Comparison of ENCODE assay signal across 7 cellular contexts in the genomic region with DNA sequence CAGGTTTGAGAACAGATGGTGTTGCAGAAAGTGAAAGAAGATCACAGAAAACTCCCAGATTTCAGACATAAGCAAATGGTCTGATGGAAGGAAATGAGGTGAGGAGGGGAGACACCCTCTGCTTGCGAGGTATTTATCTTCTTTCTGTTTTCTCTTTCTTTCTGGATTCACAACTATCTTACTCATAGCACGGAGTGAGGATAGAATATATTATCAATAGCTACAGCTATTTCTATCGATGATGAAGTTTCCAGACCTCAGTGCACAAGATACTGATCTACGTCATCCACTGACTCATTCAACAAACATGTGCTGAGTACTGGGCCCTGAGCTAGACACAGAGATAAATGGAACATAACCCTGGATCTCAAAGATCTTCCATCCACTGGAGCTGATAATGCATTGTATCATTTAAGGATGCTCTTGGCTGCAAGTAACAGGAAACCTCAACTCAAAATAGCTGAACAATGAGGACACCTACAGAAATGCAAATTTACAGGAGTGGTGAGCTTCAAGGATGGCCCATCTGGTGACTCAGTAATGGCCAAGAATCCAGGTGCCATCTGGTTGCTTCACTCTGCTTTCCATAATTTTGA. TPM values are rescaled to one million over a fixed set of nuclear protein-coding genes. Genes with fewer than 3 reads are reported as not detected.
DNase-seq lines count a peak whose midpoint lies in the region; ATAC-seq and TF ChIP-seq lines count a peak whose summit lies in the region.

No MANE protein-coding gene starts in this region.

- no peak overlapping the region for H2AFZ ChIP-seq in fibroblast of lung (ENCODE audit: low read length)

- no peaks in the 10 kb centered on the region for H3K9me3 ChIP-seq in fibroblast of lung (ENCODE audit: control insufficient read depth, insufficient read depth, low read depth, low read length)
- H3K9me3 ChIP-seq in Peyer's patch = no peaks in the 10 kb centered on the region

- CTCF ChIA-PET in RWPE1 (lab: Yijun Ruan, JAX) = no interaction called here

- H3K36me3 ChIP-seq in fibroblast of lung (ENCODE audit: control insufficient read depth, insufficient read depth, low read length) (no peaks in the 10 kb centered on the region), Peyer's patch (no peaks in the 10 kb centered on the region)

- H3K27ac ChIP-seq in fibroblast of lung (ENCODE audit: insufficient read depth, low read length) (no peak overlapping the region), RWPE1 (no peak overlapping the region), Peyer's patch (no peak overlapping the region)

- no peak for TF ChIP-seq CTCF in fibroblast of lung (conservative IDR thresholded peaks at IDR 0.05 in 1 of 2, IDR thresholded peaks at IDR 0.05 in 1 of 2; ENCODE audit: low read depth in 1 of 2, low read length in 2 of 2)
- no peak for TF ChIP-seq CTCF in RWPE1 (conservative IDR thresholded peaks at IDR 0.05; ENCODE audit: low read depth)
- TF ChIP-seq CTCF in Peyer's patch (IDR thresholded peaks at IDR 0.05) = no peak

- H3K27me3 ChIP-seq in fibroblast of lung (ENCODE audit: control insufficient read depth, insufficient read depth, low read length) (no peaks in the 10 kb centered on the region), Peyer's patch (no peaks in the 10 kb centered on the region)

- H3K4me2 ChIP-seq in fibroblast of lung (ENCODE audit: extremely low read depth, insufficient read depth, low read length) = no peak overlapping the region

- no peaks in the 10 kb centered on the region for H3K79me2 ChIP-seq in fibroblast of lung (ENCODE audit: control insufficient read depth, insufficient read depth, low read length)

- POLR2A ChIA-PET in RWPE1 (lab: Yijun Ruan, JAX; ENCODE audit: low non-redundant PET) = no interaction called here

- no peak overlapping the region for H3K9ac ChIP-seq in fibroblast of lung (ENCODE audit: insufficient read depth, low read length)

- no peaks in the 10 kb centered on the region for H4K20me1 ChIP-seq in fibroblast of lung (ENCODE audit: control insufficient read depth, extremely low read depth, insufficient read depth, low read length)

- no peaks in the 10 kb centered on the region for H3K4me1 ChIP-seq in fibroblast of lung (ENCODE audit: control insufficient read depth, extremely low read depth, insufficient read depth, low read length)
- peaks cover 0 to 11% (median 0%) of the 10 kb centered on the region in 4 donors for H3K4me1 ChIP-seq in Peyer's patch

- DNase-seq in fibroblast of lung (ENCODE audit: low read depth in 2 of 2) = peak; percentile 17 to 72
- DNase-seq in RWPE1 (ENCODE audit: low spot score) = no peak
- no peak for DNase-seq in activated CD4-positive, alpha-beta T cell treated with anti-CD3 and anti-CD28 coated beads, Interleukin-2, amount 50 U/mL, for 48 hours
- DNase-seq in Peyer's patch = no peak

- peak; percentile 53 for ATAC-seq in GM18517 (IDR thresholded peaks at IDR 0.05; ENCODE audit: unreplicated experiment)
- peak; percentile 36 for ATAC-seq in GM21367 (IDR thresholded peaks at IDR 0.05; ENCODE audit: unreplicated experiment)
- ATAC-seq in HG03196 (IDR thresholded peaks at IDR 0.05; ENCODE audit: unreplicated experiment) = peak; percentile 31

- H3K4me3 ChIP-seq in fibroblast of lung (replicated peaks in 1 of 4; ENCODE audit: control extremely low read depth in 1 of 4, insufficient read depth in 1 of 4, low read depth in 3 of 4, low read length in 4 of 4) (no peak overlapping the region), Peyer's patch (no peak overlapping the region)

- no peak for TF ChIP-seq POLR2A in Peyer's patch (IDR thresholded peaks at IDR 0.05)

RNA-seq across cellular contexts. Expression of gene SLC2A9, which starts 21.2 kb away (rescaled TPM):
- 2.3 and 2.8 TPM in 2 replicates for total RNA-seq in fibroblast of lung
- 1.8 and 3.9 TPM in 2 replicates for polyA plus RNA-seq in fibroblast of lung
- polyA plus RNA-seq in fibroblast of lung (2012) = 2.3 and 3.6 TPM in 2 replicates
- polyA minus RNA-seq in fibroblast of lung (ENCODE audit: low replicate concordance) = 2.8 and 14.6 TPM in 2 replicates
- 10 to 100 TPM in 3 of 4 donors, 1 to 10 TPM in 1; 8.3 to 24.1 (median 22.0) TPM for total RNA-seq in Peyer's patch

Comparison
In these comparisons a context has a peak if more than half of its experiments do, and no peak if none do; other contexts are left out.
1. DNase-seq: peak in fibroblast of lung (2 of 2); none in RWPE1 (single experiment), activated CD4-positive, alpha-beta T cell treated with anti-CD3 and anti-CD28 coated beads, Interleukin-2, amount 50 U/mL, for 48 hours (0 of 2) and Peyer's patch (0 of 3).
2. Peak in every context shown above with its lines, with median percentiles within 50 percentile points of each other: ATAC-seq.